In the genomic region with DNA sequence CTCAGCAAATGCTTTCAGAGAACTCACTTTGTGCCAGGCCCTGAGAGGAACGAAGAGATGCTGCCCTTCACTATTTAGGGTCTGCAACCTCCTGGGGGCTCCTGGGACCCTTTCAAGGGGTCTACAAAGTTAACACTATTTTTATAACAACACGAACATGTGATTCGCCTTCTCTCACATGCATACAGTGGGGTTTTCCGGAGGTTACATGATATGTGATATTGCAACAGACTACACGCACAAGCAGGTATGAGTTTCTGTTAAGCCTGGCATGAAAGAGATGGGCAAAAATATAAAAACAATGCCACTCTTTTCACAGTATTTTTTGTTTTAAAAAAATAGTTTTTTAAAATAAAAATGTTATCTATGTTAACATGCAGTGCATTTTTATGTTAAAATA, we compare ENCODE assay signal across 16 cellular contexts. TPM values are rescaled to one million over a fixed set of nuclear protein-coding genes. Genes with fewer than 3 reads are reported as not detected.
DNase-seq lines count a peak whose midpoint lies in the region; ATAC-seq and TF ChIP-seq lines count a peak whose summit lies in the region.
"Had no signal": no experiment of that assay in that cellular context is flagged by ENCODE, and none has a peak within 500 bp of the region (broad histone marks: within the 10 kb centered on the region; RNA-seq: fewer than 3 reads in every experiment).

No MANE protein-coding gene starts in this region.

- H3K36me3 Mint-ChIP-seq in T-helper 17 cell (ENCODE audit: low read depth), result peaks cover 2% of the 10 kb centered on the region
- peaks cover 42 to 85% of the 10 kb centered on the region in 2 donors for H3K36me3 Mint-ChIP-seq in stimulated activated naive B cell treated with anti-CD40 and anti-IgM and Interleukin-4, amounts not matched to agents 10 μg/mL and 1 μg/mL and 100 μg/mL, for 72 hours

- H3K27me3 ChIP-seq in GM23248 (replicated peaks; ENCODE audit: insufficient read depth) (no peaks in the 10 kb centered on the region), gastroesophageal sphincter (no peaks in the 10 kb centered on the region)
- H3K27me3 ChIP-seq: brain microvascular endothelial cell, hepatocyte, pancreas had no signal

- TF ChIP-seq EP300 in gastroesophageal sphincter (IDR thresholded peaks at IDR 0.05), result no peak

- no peaks in the 10 kb centered on the region for H3K27me3 Mint-ChIP-seq in T-helper 17 cell
- no peaks in the 10 kb centered on the region for H3K27me3 Mint-ChIP-seq in stimulated activated naive B cell treated with anti-CD40 and anti-IgM and Interleukin-4, amounts not matched to agents 10 μg/mL and 1 μg/mL and 100 μg/mL, for 72 hours
- H3K27me3 Mint-ChIP-seq: CD4-positive, alpha-beta memory T cell had no signal

- H3K4me3 ChIP-seq in GM23248 (no peak overlapping the region), gastroesophageal sphincter (no peak overlapping the region)
- H3K4me3 ChIP-seq: hepatocyte, pancreas had no signal

- peaks cover 53% of the 10 kb centered on the region for H3K4me1 Mint-ChIP-seq in T-helper 17 cell
- H3K4me1 Mint-ChIP-seq in stimulated activated naive B cell treated with anti-CD40 and anti-IgM and Interleukin-4, amounts not matched to agents 10 μg/mL and 1 μg/mL and 100 μg/mL, for 72 hours, result peaks cover 66 to 90% of the 10 kb centered on the region in 2 donors
- H3K4me1 Mint-ChIP-seq: H9 had no signal

- peaks cover 35% of the 10 kb centered on the region for H3F3A ChIP-seq in GM23248 (ENCODE audit: insufficient read depth)

- TF ChIP-seq POLR2A in gastroesophageal sphincter (IDR thresholded peaks at IDR 0.05), result no peak

- H2AFZ ChIP-seq in GM23248, result no peak overlapping the region
- H2AFZ ChIP-seq: hepatocyte had no signal

- H3K9ac ChIP-seq in GM23248, result no peak overlapping the region

- in situ Hi-C loops in GM23248 (cut with MboI), result no loop called here

- H4K20me1 ChIP-seq in GM23248 (ENCODE audit: insufficient read depth), result no peaks in the 10 kb centered on the region

- DNase-seq in GM23248, result no peak
- DNase-seq in T-helper 17 cell, result no peak
- DNase-seq in stimulated activated naive B cell treated with anti-CD40 and anti-IgM and Interleukin-4, amounts not matched to agents 10 μg/mL and 1 μg/mL and 100 μg/mL, for 72 hours, result no peak
- DNase-seq in DMS 273 (lab: John Stamatoyannopoulos, UW; ENCODE audit: unreplicated experiment), result no peak
- no peak for DNase-seq in activated effector memory CD4-positive, alpha-beta T cell treated with anti-CD3 and anti-CD28 coated beads, Interleukin-2, amount 50 U/mL, for 16 hours
- DNase-seq: activated CD4-positive, alpha-beta T cell treated with anti-CD3 and anti-CD28 coated beads for 1 hour; activated T-cell treated with anti-CD3 and anti-CD28 coated beads, Interleukin-2, amount 50 U/mL, for 48 hours; CD4-positive, alpha-beta memory T cell; H9; stimulated activated CD4-positive, alpha-beta T cell treated with anti-CD3 and anti-CD28 coated beads, Interleukin-1b, Interleukin-23, amount 100 ng/mL, for 48 hours had no signal

- H3K36me3 ChIP-seq in GM23248 (ENCODE audit: low read depth) (peaks cover 18% of the 10 kb centered on the region; the same call in 1 of the 2 replicates), gastroesophageal sphincter (peaks cover 0 to 62% of the 10 kb centered on the region in 2 donors)

- peak overlapping the region; percentile 25 for H3K4me2 ChIP-seq in GM23248 (ENCODE audit: unreplicated experiment)
- H3K4me2 ChIP-seq: hepatocyte had no signal

- H3K9me2 ChIP-seq in GM23248 (ENCODE audit: insufficient read depth), result no peaks in the 10 kb centered on the region

- no peak for TF ChIP-seq CTCF in gastroesophageal sphincter (IDR thresholded peaks at IDR 0.05)

- peaks cover 0 to 3% of the 10 kb centered on the region in 2 donors for H3K9me3 Mint-ChIP-seq in stimulated activated naive B cell treated with anti-CD40 and anti-IgM and Interleukin-4, amounts not matched to agents 10 μg/mL and 1 μg/mL and 100 μg/mL, for 72 hours
- H3K9me3 Mint-ChIP-seq: H9 had no signal

- WGBS in GM23248 (ENCODE audit: low coverage in 1 of 2, low lambda C conversion rate in 2 of 2, missing lambda C conversion rate in 2 of 2), 2 experiments, result 77 to 88% methylated on average over 5 of the region's 5 CpGs
- 80 to 83% methylated on average over 4 to 5 of the region's 5 CpGs for WGBS in gastroesophageal sphincter (ENCODE audit: low coverage in 1 of 2), 2 donors

- ATAC-seq in T-helper 17 cell (no peak), gastroesophageal sphincter (no peak), GM18868 (IDR thresholded peaks at IDR 0.05; ENCODE audit: unreplicated experiment) (no peak)
- ATAC-seq in stimulated activated naive B cell treated with anti-CD40 and anti-IgM and Interleukin-4, amounts not matched to agents 10 μg/mL and 1 μg/mL and 100 μg/mL, for 72 hours (replicated peaks), result no peak

- H3K79me2 ChIP-seq in GM23248 (ENCODE audit: insufficient read depth), result no peaks in the 10 kb centered on the region
- H3K79me2 ChIP-seq: hepatocyte had no signal

- H3K4me1 ChIP-seq in GM23248 (ENCODE audit: insufficient read depth) (peaks cover 35% of the 10 kb centered on the region), gastroesophageal sphincter (peaks cover 0 to 26% (median 17%) of the 10 kb centered on the region in 3 donors)
- H3K4me1 ChIP-seq: pancreas had no signal

- H3K9me3 ChIP-seq in GM23248 (ENCODE audit: low read depth), result no peaks in the 10 kb centered on the region
- H3K9me3 ChIP-seq in T-helper 17 cell (ENCODE audit: control insufficient read depth, low read length, poor library complexity, severe bottlenecking), result no peaks in the 10 kb centered on the region
- no peaks in the 10 kb centered on the region for H3K9me3 ChIP-seq in gastroesophageal sphincter
- H3K9me3 ChIP-seq: pancreas had no signal

- no peak overlapping the region for H3K4me3 Mint-ChIP-seq in T-helper 17 cell
- H3K4me3 Mint-ChIP-seq in stimulated activated naive B cell treated with anti-CD40 and anti-IgM and Interleukin-4, amounts not matched to agents 10 μg/mL and 1 μg/mL and 100 μg/mL, for 72 hours, result no peak overlapping the region
- H3K4me3 Mint-ChIP-seq: H9 had no signal

- H3K27ac ChIP-seq in GM23248, result peak overlapping the region; percentile 62
- peak overlapping the region in 3 of 4 donors; percentile 60 to 75 (median 69) for H3K27ac ChIP-seq in gastroesophageal sphincter
- H3K27ac ChIP-seq: brain microvascular endothelial cell, hepatocyte, pancreas had no signal

- peak overlapping the region; percentile 85 for H3K27ac Mint-ChIP-seq in T-helper 17 cell
- H3K27ac Mint-ChIP-seq in stimulated activated naive B cell treated with anti-CD40 and anti-IgM and Interleukin-4, amounts not matched to agents 10 μg/mL and 1 μg/mL and 100 μg/mL, for 72 hours, result peak overlapping the region; percentile 97
- H3K27ac Mint-ChIP-seq: H9 had no signal

RNA-seq across cellular contexts. Expression of a gene that starts 10.3 kb away (rescaled TPM):
- total RNA-seq in GM23248 (2014; rRNA removed; shearing (Covaris generic)), result 7.2 and 9.6 TPM in 2 replicates
- 11.8 and 12.1 TPM in 2 replicates for polyA plus RNA-seq in GM23248 (2016; fragmentation: Nextera tagmentation; extraction: Ambion mirVana)
- total RNA-seq in T-helper 17 cell, result 1 to 10 TPM; 4.3 to 4.6 TPM
- 1 to 10 TPM; 1.3 to 6.7 (median 4.1) TPM for total RNA-seq in gastroesophageal sphincter
- total RNA-seq: G401 had no signal
